In the genomic region with DNA sequence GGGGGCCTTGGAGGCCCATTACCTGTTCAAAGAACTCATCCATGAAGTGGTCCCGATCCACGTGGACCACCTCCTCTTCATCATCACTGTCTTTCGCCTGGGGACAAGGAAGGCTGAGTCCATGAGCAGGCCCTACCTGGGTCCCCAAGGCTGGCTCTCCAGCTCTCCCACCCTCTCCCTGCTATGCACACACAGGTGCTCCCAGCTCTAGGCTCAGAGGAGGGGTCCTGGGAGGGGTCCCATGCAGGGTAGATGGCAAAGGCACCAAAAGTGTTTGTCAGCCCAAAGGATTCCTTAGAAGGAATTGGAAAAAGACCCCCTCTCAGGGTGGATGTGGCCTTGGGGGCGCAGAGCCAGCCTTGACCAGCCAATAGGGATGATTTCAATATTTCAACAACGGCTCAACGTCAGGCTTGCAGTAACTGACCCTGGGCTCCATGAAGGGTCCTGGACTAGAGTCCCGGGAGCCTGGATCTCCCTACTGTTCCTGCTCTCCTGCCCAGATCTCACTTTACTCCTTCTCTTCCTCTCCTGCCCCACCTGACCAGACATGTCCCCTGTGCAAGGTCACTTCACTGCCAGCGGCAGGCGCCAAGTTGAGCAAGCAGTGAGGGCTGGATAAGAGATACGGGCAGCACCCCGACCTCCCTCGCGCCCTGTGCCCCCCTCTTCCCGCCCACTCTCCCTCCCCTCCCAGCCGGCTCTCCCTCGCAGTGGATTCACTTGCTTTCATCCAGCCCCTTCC, we compare ENCODE assay signal across 1 cellular context.
TF ChIP-seq lines count a peak whose summit lies in the region.

No MANE protein-coding gene starts in this region.

TF ChIP-seq in HepG2, 621 proteins besides CTCF, POLR2A, EP300 and RAD21 (continued from another document):
- TF ChIP-seq, protein P1, sequence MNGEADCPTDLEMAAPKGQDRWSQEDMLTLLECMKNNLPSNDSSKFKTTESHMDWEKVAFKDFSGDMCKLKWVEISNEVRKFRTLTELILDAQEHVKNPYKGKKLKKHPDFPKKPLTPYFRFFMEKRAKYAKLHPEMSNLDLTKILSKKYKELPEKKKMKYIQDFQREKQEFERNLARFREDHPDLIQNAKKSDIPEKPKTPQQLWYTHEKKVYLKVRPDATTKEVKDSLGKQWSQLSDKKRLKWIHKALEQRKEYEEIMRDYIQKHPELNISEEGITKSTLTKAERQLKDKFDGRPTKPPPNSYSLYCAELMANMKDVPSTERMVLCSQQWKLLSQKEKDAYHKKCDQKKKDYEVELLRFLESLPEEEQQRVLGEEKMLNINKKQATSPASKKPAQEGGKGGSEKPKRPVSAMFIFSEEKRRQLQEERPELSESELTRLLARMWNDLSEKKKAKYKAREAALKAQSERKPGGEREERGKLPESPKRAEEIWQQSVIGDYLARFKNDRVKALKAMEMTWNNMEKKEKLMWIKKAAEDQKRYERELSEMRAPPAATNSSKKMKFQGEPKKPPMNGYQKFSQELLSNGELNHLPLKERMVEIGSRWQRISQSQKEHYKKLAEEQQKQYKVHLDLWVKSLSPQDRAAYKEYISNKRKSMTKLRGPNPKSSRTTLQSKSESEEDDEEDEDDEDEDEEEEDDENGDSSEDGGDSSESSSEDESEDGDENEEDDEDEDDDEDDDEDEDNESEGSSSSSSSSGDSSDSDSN (CRISPR knock-in tag; IDR thresholded peaks at IDR 0.05), result peak; percentile 67
- TF ChIP-seq HBP1 (CRISPR knock-in tag; IDR thresholded peaks at IDR 0.05; ENCODE audit: low read depth), result no peak
